Comparison of ENCODE assay signal across 20 cellular contexts in the genomic region with DNA sequence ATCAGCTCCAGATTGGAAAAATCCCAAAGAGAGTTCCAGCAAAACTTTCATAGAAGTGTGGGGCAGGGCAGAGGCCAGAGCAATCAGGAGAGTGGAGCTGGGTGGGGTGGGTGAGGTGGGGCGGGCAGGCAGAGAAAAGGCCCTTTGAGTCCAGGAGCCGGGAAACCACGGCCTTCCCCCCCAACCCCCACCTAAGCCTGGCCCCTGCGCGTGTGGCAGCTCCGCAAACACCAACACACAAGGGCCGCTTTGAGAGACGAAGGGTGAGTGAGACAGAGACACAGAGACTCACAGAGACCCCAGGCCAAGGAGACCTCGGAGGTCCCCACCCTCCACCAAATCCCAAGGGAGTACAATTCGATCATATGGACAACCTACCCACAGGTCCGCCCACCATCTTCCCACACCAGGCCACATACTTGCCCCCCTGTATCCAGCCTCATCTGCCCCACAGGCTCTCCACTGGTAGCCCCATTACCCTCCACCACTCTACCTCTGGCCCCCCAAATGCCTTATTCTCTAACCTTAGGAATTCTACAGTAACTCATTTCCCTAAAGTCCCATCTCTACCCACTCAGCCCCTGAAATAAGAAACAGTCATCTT.
"Had no signal": no experiment of that assay in that cellular context is flagged by ENCODE, and none has a peak within 500 bp of the region (broad histone marks: within the 10 kb centered on the region; RNA-seq: fewer than 3 reads in every experiment).

No MANE protein-coding gene starts in this region.

- H3K9me3 Mint-ChIP-seq: activated naive CD4-positive, alpha-beta T cell treated with anti-CD3 and anti-CD28 coated beads for 36 hours; stimulated activated naive B cell treated with anti-CD40 and anti-IgM and Interleukin-4, amounts not matched to agents 10 μg/mL and 1 μg/mL and 100 μg/mL, for 72 hours; T-helper 1 cell treated with Interleukin-12 subunit alpha and Interleukin-12 subunit beta and Interleukin-4 antibody, amounts not matched to agents 30 μg/mL and 1 μg/mL, for 36 hours; WTC11 had no signal

- H3K4me3 ChIP-seq: body of pancreas, cardiac muscle cell, lung, pancreas had no signal

- H3K9me3 ChIP-seq: body of pancreas, pancreas had no signal

- DNase-seq: activated CD4-positive, alpha-beta T cell treated with anti-CD3 and anti-CD28 coated beads for 4 hours; activated CD4-positive, alpha-beta T cell treated with anti-CD3 and anti-CD28 coated beads, Interleukin-2, amount 50 U/mL, for 48 hours; activated naive CD4-positive, alpha-beta T cell treated with anti-CD3 and anti-CD28 coated beads for 36 hours; activated T-cell treated with anti-CD3 and anti-CD28 coated beads, Interleukin-2, amount 50 U/mL, for 48 hours; erythroblast; foreskin fibroblast; naive B cell; small intestine; stimulated activated CD4-positive, alpha-beta T cell treated with anti-CD3 and anti-CD28 coated beads, Interleukin-2, amount 100 ng/mL, for 24 hours; stimulated activated naive B cell treated with anti-CD40 and anti-IgM and Interleukin-4, amounts not matched to agents 10 μg/mL and 1 μg/mL and 100 μg/mL, for 72 hours; T1000 had no signal

- ATAC-seq: left lobe of liver; sciatic nerve; stimulated activated naive B cell treated with anti-CD40 and anti-IgM and Interleukin-4, amounts not matched to agents 10 μg/mL and 1 μg/mL and 100 μg/mL, for 72 hours had no signal

- H3K27ac ChIP-seq: cardiac muscle cell, pancreas had no signal

- H3K4me3 Mint-ChIP-seq: activated naive CD4-positive, alpha-beta T cell treated with anti-CD3 and anti-CD28 coated beads for 36 hours; stimulated activated naive B cell treated with anti-CD40 and anti-IgM and Interleukin-4, amounts not matched to agents 10 μg/mL and 1 μg/mL and 100 μg/mL, for 72 hours; T-helper 1 cell treated with Interleukin-12 subunit alpha and Interleukin-12 subunit beta and Interleukin-4 antibody, amounts not matched to agents 30 μg/mL and 1 μg/mL, for 36 hours; WTC11 had no signal

- H3K36me3 ChIP-seq: cardiac muscle cell had no signal

- FAIRE-seq: endometrium, pancreas, small intestine had no signal

- H3K27me3 ChIP-seq: cardiac muscle cell, pancreas had no signal

- H3K27ac Mint-ChIP-seq: activated naive CD4-positive, alpha-beta T cell treated with anti-CD3 and anti-CD28 coated beads for 36 hours; stimulated activated naive B cell treated with anti-CD40 and anti-IgM and Interleukin-4, amounts not matched to agents 10 μg/mL and 1 μg/mL and 100 μg/mL, for 72 hours; T-helper 1 cell treated with Interleukin-12 subunit alpha and Interleukin-12 subunit beta and Interleukin-4 antibody, amounts not matched to agents 30 μg/mL and 1 μg/mL, for 36 hours; WTC11 had no signal
